In genomic region chr5:45225571-45226031, GRCh38 we compare ENCODE assay signal across 3 cellular contexts.
TF ChIP-seq lines count a peak whose summit lies in the region.

No MANE protein-coding gene starts in this region.

TF ChIP-seq in SK-N-SH, 30 proteins besides CTCF, POLR2A, EP300 and RAD21:
- TF ChIP-seq SMC3 (IDR thresholded peaks at IDR 0.05; ENCODE audit: low read depth, low read length) = no peak
- TF ChIP-seq JUND (IDR thresholded peaks at IDR 0.05) = no peak
- TF ChIP-seq MAX (IDR thresholded peaks at IDR 0.05; ENCODE audit: low read depth) = no peak
- TF ChIP-seq TCF12 (IDR thresholded peaks at IDR 0.05) = no peak
- no peak for TF ChIP-seq FOXM1 (IDR thresholded peaks at IDR 0.05; ENCODE audit: low read depth)
- no peak for TF ChIP-seq IRF3 (IDR thresholded peaks at IDR 0.05; ENCODE audit: low read depth, low read length)
- TF ChIP-seq RFX5 (IDR thresholded peaks at IDR 0.05; ENCODE audit: low read length) = no peak

TF ChIP-seq in SK-N-SH treated with all-trans-retinoic acid at 6 μM for 48 hours, 23 proteins besides CTCF, POLR2A, EP300 and RAD21:
- TF ChIP-seq ZNF70 (CRISPR knock-in tag; IDR thresholded peaks at IDR 0.05) (no peak), ZFP30 (CRISPR knock-in tag; IDR thresholded peaks at IDR 0.05) (no peak), ZNF8 (CRISPR knock-in tag; IDR thresholded peaks at IDR 0.05) (no peak), CSRNP3 (CRISPR knock-in tag; IDR thresholded peaks at IDR 0.05) (no peak), POU6F1 (CRISPR knock-in tag; IDR thresholded peaks at IDR 0.05; ENCODE audit: borderline replicate concordance, low read depth) (no peak), ARNTL (CRISPR knock-in tag; IDR thresholded peaks at IDR 0.05; ENCODE audit: borderline replicate concordance, low read depth) (no peak), ZC3H10 (CRISPR knock-in tag; IDR thresholded peaks at IDR 0.05) (no peak), CREB5 (CRISPR knock-in tag; IDR thresholded peaks at IDR 0.05; ENCODE audit: low read depth) (no peak), TSHZ2 (CRISPR knock-in tag; IDR thresholded peaks at IDR 0.05) (no peak), CSDC2 (CRISPR knock-in tag; IDR thresholded peaks at IDR 0.05) (no peak), ZFP3 (CRISPR knock-in tag; IDR thresholded peaks at IDR 0.05) (no peak), TCF4 (CRISPR knock-in tag; IDR thresholded peaks at IDR 0.05; ENCODE audit: borderline replicate concordance) (no peak), ISL1 (CRISPR knock-in tag; IDR thresholded peaks at IDR 0.05) (no peak), BACH2 (CRISPR knock-in tag; IDR thresholded peaks at IDR 0.05; ENCODE audit: borderline replicate concordance) (no peak)

TF ChIP-seq in K562, 482 proteins besides CTCF, POLR2A, EP300 and RAD21:
- TF ChIP-seq TFAP4 (CRISPR knock-in tag; IDR thresholded peaks at IDR 0.05; ENCODE audit: borderline replicate concordance) (peak; percentile 16; the same call in 1 of the 2 replicates), USF1 (CRISPR knock-in tag; IDR thresholded peaks at IDR 0.05) (no peak), ZNF75A (CRISPR knock-in tag; IDR thresholded peaks at IDR 0.05) (no peak), E2F6 (IDR thresholded peaks at IDR 0.05; ENCODE audit: borderline replicate concordance in 1 of 2, extremely low read depth in 1 of 2, insufficient read depth in 1 of 2, insufficient read length in 1 of 2, low read depth in 1 of 2, low read length in 1 of 2, poor library complexity in 1 of 2, severe bottlenecking in 1 of 2) (peak in 1 of 2 experiments; percentile 55)
